8 cellular contexts compared by ENCODE assay signal in genomic region chr22:46335201-46336118, GRCh38. TPM values are rescaled to one million over a fixed set of nuclear protein-coding genes. Genes with fewer than 3 reads are reported as not detected.
DNase-seq lines count a peak whose midpoint lies in the region; ATAC-seq and TF ChIP-seq lines count a peak whose summit lies in the region.

A gene with protein sequence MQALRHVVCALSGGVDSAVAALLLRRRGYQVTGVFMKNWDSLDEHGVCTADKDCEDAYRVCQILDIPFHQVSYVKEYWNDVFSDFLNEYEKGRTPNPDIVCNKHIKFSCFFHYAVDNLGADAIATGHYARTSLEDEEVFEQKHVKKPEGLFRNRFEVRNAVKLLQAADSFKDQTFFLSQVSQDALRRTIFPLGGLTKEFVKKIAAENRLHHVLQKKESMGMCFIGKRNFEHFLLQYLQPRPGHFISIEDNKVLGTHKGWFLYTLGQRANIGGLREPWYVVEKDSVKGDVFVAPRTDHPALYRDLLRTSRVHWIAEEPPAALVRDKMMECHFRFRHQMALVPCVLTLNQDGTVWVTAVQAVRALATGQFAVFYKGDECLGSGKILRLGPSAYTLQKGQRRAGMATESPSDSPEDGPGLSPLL (plus strand): TSS chr22:46335714. CDS start chr22:46335765, 51 bp downstream.

- peak within 1 kb of the TSS; percentile 78 for H3K4me2 ChIP-seq in OCI-LY7 (ENCODE audit: low read length)

- peaks cover 5% of the 10 kb centered on the region for H4K20me1 ChIP-seq in OCI-LY7 (ENCODE audit: insufficient read depth, low read length)

- TSS peak; percentile 90 for BruUV-seq in OCI-LY7 (replicated peaks; lab: Mats Ljungman, UMichigan)

- H3K9me3 ChIP-seq in OCI-LY7 (ENCODE audit: low read length) (no peaks in the 10 kb centered on the region), mucosa of rectum (ENCODE audit: control insufficient read depth in 2 of 2, low read length in 2 of 2) (no peaks in the 10 kb centered on the region)

- peak within 1 kb of the TSS; percentile 34 for H3K27ac ChIP-seq in OCI-LY7 (ENCODE audit: low read depth, low read length, poor library complexity, severe bottlenecking)
- peak within 1 kb of the TSS; percentile 79 to 82 for H3K27ac ChIP-seq in mucosa of rectum (ENCODE audit: low read depth in 2 of 2, low read length in 2 of 2)

- peaks cover 21% of the 10 kb centered on the region for H3K79me2 ChIP-seq in OCI-LY7 (ENCODE audit: insufficient read depth, low read depth, low read length)

- H3K27me3 ChIP-seq in mucosa of rectum (ENCODE audit: control insufficient read depth in 2 of 2, insufficient read depth in 2 of 2, low read length in 2 of 2): no peaks in the 10 kb centered on the region

- ATAC-seq in GM19395 (IDR thresholded peaks at IDR 0.05; ENCODE audit: unreplicated experiment): peak; percentile 84

- peak within 1 kb of the TSS; percentile 82 for H2AFZ ChIP-seq in OCI-LY7 (ENCODE audit: low read length)

- H3K36me3 ChIP-seq in OCI-LY7 (ENCODE audit: insufficient read depth, low read length): peaks cover 63% of the 10 kb centered on the region
- peaks cover 17 to 23% of the 10 kb centered on the region in 2 donors for H3K36me3 ChIP-seq in mucosa of rectum (ENCODE audit: control insufficient read depth in 2 of 2, insufficient read depth in 2 of 2, low read length in 2 of 2)

- no peaks in the 10 kb centered on the region for H3K9me2 ChIP-seq in OCI-LY7 (ENCODE audit: insufficient read depth, low read length)

- POLR2A ChIA-PET in OCI-LY7 (lab: Charles Lee): interaction anchor here (0.6 to 0.9 kb wide), 2 partner anchors 9 to 1079 kb away, joined by 3 read pairs; no protein-coding TSS in a partner anchor

- H3K4me3 ChIP-seq in OCI-LY7 (ENCODE audit: low read depth, low read length, poor library complexity, severe bottlenecking): peak within 1 kb of the TSS; percentile 93
- peak within 1 kb of the TSS; percentile 85 to 87 for H3K4me3 ChIP-seq in mucosa of rectum (ENCODE audit: low read length in 2 of 2)

- DNase-seq in CD1c-positive myeloid dendritic cell (ENCODE audit: extremely low spot score): peak; percentile 92
- DNase-seq in HK-2 (ENCODE audit: unreplicated experiment): peak; percentile 81
- peak; percentile 91 for DNase-seq in OCI-LY7 (ENCODE audit: low spot score)
- peak; percentile 77 for DNase-seq in activated T-cell treated with anti-CD3 and anti-CD28 coated beads for 48 hours (ENCODE audit: low read depth)
- peak; percentile 91 to 92 for DNase-seq in erythroblast (lab: John Stamatoyannopoulos, UW)
- peak; percentile 32 to 58 for DNase-seq in stimulated activated CD8-positive, alpha-beta memory T cell treated with anti-CD3 and anti-CD28 coated beads, Interleukin-4, amount 100 ng/mL, for 4 hours (ENCODE audit: low read depth in 2 of 2, low spot score in 1 of 2)

- intact Hi-C loops in OCI-LY7 (cut with micrococcal nuclease; ENCODE audit: unreplicated experiment): no loop called here

- TF ChIP-seq POLR2A in erythroblast (IDR thresholded peaks at IDR 0.05; ENCODE audit: low read length): peak; percentile 74

- peak within 1 kb of the TSS; percentile 70 to 72 for H3K9ac ChIP-seq in mucosa of rectum (ENCODE audit: low read depth in 1 of 2, low read length in 2 of 2)

- H3K4me1 ChIP-seq in OCI-LY7 (ENCODE audit: insufficient read depth, low read length, poor library complexity, severe bottlenecking): peaks cover 9% of the 10 kb centered on the region
- H3K4me1 ChIP-seq in mucosa of rectum (ENCODE audit: control insufficient read depth in 2 of 2, insufficient read depth in 2 of 2, low read length in 2 of 2): peaks cover 7 to 8% of the 10 kb centered on the region in 2 donors

- CTCF ChIA-PET in OCI-LY7 (lab: Charles Lee; ENCODE audit: unreplicated experiment): no interaction called here

- TF ChIP-seq CTCF in OCI-LY7 (conservative IDR thresholded peaks at IDR 0.05; ENCODE audit: low read length): no peak

RNA-seq across cellular contexts. Expression of the gene that starts here (rescaled TPM):
- total RNA-seq in OCI-LY7 (2014; rRNA removed; shearing (Covaris generic)): 73.6 and 88.2 TPM in 2 replicates
- 109 and 121 TPM in 2 replicates for total RNA-seq in OCI-LY7 (2022)

Comparison
In these comparisons a context has a peak if more than half of its experiments do, and no peak if none do; other contexts are left out.
1. Peak in every context shown above with its lines: DNase-seq, ATAC-seq, H3K4me3 ChIP-seq and H3K27ac ChIP-seq.